ENCODE assay signal across 11 cellular contexts in genomic region chr6:44388876-44389275, GRCh38. TPM values are rescaled to one million over a fixed set of nuclear protein-coding genes. Genes with fewer than 3 reads are reported as not detected.
DNase-seq lines count a peak whose midpoint lies in the region; ATAC-seq and TF ChIP-seq lines count a peak whose summit lies in the region.
"Had no signal": no experiment of that assay in that cellular context is flagged by ENCODE, and none has a peak within 500 bp of the region (broad histone marks: within the 10 kb centered on the region; RNA-seq: fewer than 3 reads in every experiment).

No MANE protein-coding gene starts in this region.

- WGBS in SK-N-SH (ENCODE audit: low lambda C conversion rate): 36% methylated on average over 5 of the region's 5 CpGs

- TF ChIP-seq RAD21 in SK-N-SH (IDR thresholded peaks at IDR 0.05; ENCODE audit: low read length): no peak

- H3K4me3 Mint-ChIP-seq in T-helper 17 cell: peak overlapping the region; percentile 97

- CTCF ChIA-PET in SK-N-SH (lab: Yijun Ruan, JAX): interaction anchor here (1.5 kb wide), 1 partner anchor 93 kb away, joined by 3 read pairs; no protein-coding TSS in a partner anchor

- H3K9me2 ChIP-seq in SK-N-SH: no peaks in the 10 kb centered on the region

- H3K27me3 Mint-ChIP-seq in T-helper 17 cell: peaks cover 5% of the 10 kb centered on the region

- no peak for TF ChIP-seq EP300 in SK-N-SH (IDR thresholded peaks at IDR 0.05; ENCODE audit: borderline replicate concordance in 1 of 2, low read depth in 1 of 2, low read length in 1 of 2)

- POLR2A ChIA-PET in SK-N-SH (lab: Yijun Ruan, JAX): interaction anchor here (0.5 kb wide), 1 partner anchor 21 kb away, joined by 3 read pairs; no protein-coding TSS in a partner anchor

- peaks cover 4 to 22% of the 10 kb centered on the region in 2 experiments; a peak in 3 of 4 replicates for H3K4me1 ChIP-seq in SK-N-SH (ENCODE audit: control insufficient read depth in 1 of 2, insufficient read depth in 2 of 2, low read depth in 1 of 2, low read length in 1 of 2)

- peaks cover 43% of the 10 kb centered on the region for H3K79me2 ChIP-seq in SK-N-SH (ENCODE audit: insufficient read depth)

- peak overlapping the region; percentile 98 for H3K27ac Mint-ChIP-seq in T-helper 17 cell

- H3K4me2 ChIP-seq in SK-N-SH: peak overlapping the region; percentile 97

- H3K9ac ChIP-seq in SK-N-SH: peak overlapping the region; percentile 96; the same call in 1 of the 2 replicates

- H3K4me1 Mint-ChIP-seq in T-helper 17 cell: peaks cover 44% of the 10 kb centered on the region

- H3F3A ChIP-seq in SK-N-SH (replicated peaks; ENCODE audit: insufficient read depth): peaks cover 14% of the 10 kb centered on the region

- no peak for ATAC-seq in SK-N-SH treated with all-trans-retinoic acid at 6 μM for 48 hours
- no peak for ATAC-seq in T-helper 17 cell
- no peak for ATAC-seq in GM19023 (IDR thresholded peaks at IDR 0.05; ENCODE audit: unreplicated experiment)

- H3K27me3 ChIP-seq in SK-N-SH (ENCODE audit: insufficient read depth): no peaks in the 10 kb centered on the region

- peaks cover 3% of the 10 kb centered on the region for H3K36me3 Mint-ChIP-seq in T-helper 17 cell (ENCODE audit: low read depth)

- DNase-seq in SK-N-SH (no peak), T-helper 17 cell (no peak), foreskin fibroblast (no peak), NCI-H524 treated with DMSO at 0.1 percent for 48 hours (lab: John Stamatoyannopoulos, UW) (no peak), kidney glomerular epithelial cell (lab: John Stamatoyannopoulos, UW) (no peak)

- H3K36me3 ChIP-seq in SK-N-SH (replicated peaks in 1 of 2; ENCODE audit: control insufficient read depth in 1 of 2, insufficient read depth in 2 of 2, low read length in 1 of 2): peaks cover 23 to 25% of the 10 kb centered on the region in 2 experiments

- H3K9me3 ChIP-seq in SK-N-SH (no peaks in the 10 kb centered on the region), T-helper 17 cell (ENCODE audit: control insufficient read depth, low read length, poor library complexity, severe bottlenecking) (no peaks in the 10 kb centered on the region)

- TF ChIP-seq CTCF in SK-N-SH (IDR thresholded peaks at IDR 0.05): no peak
- TF ChIP-seq CTCF in foreskin fibroblast (IDR thresholded peaks at IDR 0.05; ENCODE audit: low read depth, low read length): no peak

- peaks cover 22% of the 10 kb centered on the region for H4K20me1 ChIP-seq in SK-N-SH (ENCODE audit: insufficient read depth)

- no peak overlapping the region for H2AFZ ChIP-seq in SK-N-SH (ENCODE audit: low read depth)

- peak overlapping the region; percentile 91 for H3K4me3 ChIP-seq in SK-N-SH (ENCODE audit: low read depth in 2 of 2, low read length in 1 of 2)
- peak overlapping the region; percentile 62 to 65 for H3K4me3 ChIP-seq in foreskin fibroblast (ENCODE audit: low read depth in 1 of 2, low read length in 2 of 2)
- H3K4me3 ChIP-seq in skin epidermis: peak overlapping the region in 4 of 7 experiments; percentile 62 to 93 (median 73)

- H3K27ac ChIP-seq in SK-N-SH (ENCODE audit: low read depth in 2 of 2, low read length in 1 of 2) (peak overlapping the region in 1 of 2 experiments; percentile 98; a peak in 1 of 4 replicates), skin epidermis (no peak overlapping the region)

TF ChIP-seq in SK-N-SH, 30 proteins besides CTCF, POLR2A, EP300 and RAD21:
- TF ChIP-seq TCF12 (IDR thresholded peaks at IDR 0.05) (no peak), CHD2 (IDR thresholded peaks at IDR 0.05; ENCODE audit: low read length, partially characterized antibody) (no peak), YY1 (IDR thresholded peaks at IDR 0.05; ENCODE audit: low read depth) (no peak), RCOR1 (IDR thresholded peaks at IDR 0.05; ENCODE audit: low read length) (no peak), REST (IDR thresholded peaks at IDR 0.05; ENCODE audit: low read depth, low read length) (peak; percentile 67; the same call in 1 of the 2 replicates)
TF ChIP-seq in SK-N-SH: peak in this region for 1.

TF ChIP-seq in SK-N-SH treated with all-trans-retinoic acid at 6 μM for 48 hours, 23 proteins besides CTCF, POLR2A, EP300 and RAD21 (continues in another document):
- TF ChIP-seq CSRNP3 (CRISPR knock-in tag; IDR thresholded peaks at IDR 0.05): no peak
- TF ChIP-seq, protein P1, sequence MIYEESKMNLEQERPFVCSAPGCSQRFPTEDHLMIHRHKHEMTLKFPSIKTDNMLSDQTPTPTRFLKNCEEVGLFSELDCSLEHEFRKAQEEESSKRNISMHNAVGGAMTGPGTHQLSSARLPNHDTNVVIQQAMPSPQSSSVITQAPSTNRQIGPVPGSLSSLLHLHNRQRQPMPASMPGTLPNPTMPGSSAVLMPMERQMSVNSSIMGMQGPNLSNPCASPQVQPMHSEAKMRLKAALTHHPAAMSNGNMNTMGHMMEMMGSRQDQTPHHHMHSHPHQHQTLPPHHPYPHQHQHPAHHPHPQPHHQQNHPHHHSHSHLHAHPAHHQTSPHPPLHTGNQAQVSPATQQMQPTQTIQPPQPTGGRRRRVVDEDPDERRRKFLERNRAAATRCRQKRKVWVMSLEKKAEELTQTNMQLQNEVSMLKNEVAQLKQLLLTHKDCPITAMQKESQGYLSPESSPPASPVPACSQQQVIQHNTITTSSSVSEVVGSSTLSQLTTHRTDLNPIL (CRISPR knock-in tag; IDR thresholded peaks at IDR 0.05; ENCODE audit: low read depth): no peak
- no peak for TF ChIP-seq ZNF8 (CRISPR knock-in tag; IDR thresholded peaks at IDR 0.05)
- TF ChIP-seq ARNTL (CRISPR knock-in tag; IDR thresholded peaks at IDR 0.05; ENCODE audit: borderline replicate concordance, low read depth): no peak
- no peak for TF ChIP-seq TSHZ2 (CRISPR knock-in tag; IDR thresholded peaks at IDR 0.05)
- TF ChIP-seq ZNF70 (CRISPR knock-in tag; IDR thresholded peaks at IDR 0.05): no peak
- no peak for TF ChIP-seq PATZ1 (CRISPR knock-in tag; IDR thresholded peaks at IDR 0.05; ENCODE audit: borderline replicate concordance)
- no peak for TF ChIP-seq ZNF565 (CRISPR knock-in tag; conservative IDR thresholded peaks at IDR 0.05; ENCODE audit: low read depth)
- TF ChIP-seq TCF4 (CRISPR knock-in tag; IDR thresholded peaks at IDR 0.05; ENCODE audit: borderline replicate concordance): no peak
- TF ChIP-seq BACH2 (CRISPR knock-in tag; IDR thresholded peaks at IDR 0.05; ENCODE audit: borderline replicate concordance): no peak
- no peak for TF ChIP-seq ZFP30 (CRISPR knock-in tag; IDR thresholded peaks at IDR 0.05)
- TF ChIP-seq OSR1 (CRISPR knock-in tag; IDR thresholded peaks at IDR 0.05): no peak
- no peak for TF ChIP-seq GLIS3 (CRISPR knock-in tag; IDR thresholded peaks at IDR 0.05)
- TF ChIP-seq ZC3H10 (CRISPR knock-in tag; IDR thresholded peaks at IDR 0.05): no peak
- TF ChIP-seq ZFP3 (CRISPR knock-in tag; IDR thresholded peaks at IDR 0.05): no peak

RNA-seq across cellular contexts. Expression of gene CDC5L, which starts 1.4 kb away (rescaled TPM):
- polyA plus RNA-seq in SK-N-SH (2012; rRNA removed): 6.0 and 7.3 TPM in 2 replicates
- 8.3 and 9.5 TPM in 2 replicates for polyA plus RNA-seq in SK-N-SH (2012; cell fraction: cytosol; rRNA removed)
- 3.1 and 5.9 TPM in 2 replicates for polyA plus RNA-seq in SK-N-SH (2012; cell fraction: nucleus; rRNA removed)
- total RNA-seq in T-helper 17 cell: 10 to 100 TPM; 17.8 to 24.7 TPM

RNA-seq across cellular contexts. Expression of gene SPATS1, which starts 46.4 kb away (rescaled TPM):
- not detected in 2 replicates for polyA plus RNA-seq in SK-N-SH (2012; rRNA removed)
- not detected in 2 replicates for polyA plus RNA-seq in SK-N-SH (2012; cell fraction: cytosol; rRNA removed)
- not detected in 2 replicates for polyA plus RNA-seq in SK-N-SH (2012; cell fraction: nucleus; rRNA removed)
- not detected for total RNA-seq in T-helper 17 cell
- total RNA-seq: A172, HT1080, subcutaneous adipose tissue had no signal
